In genomic region chr3:101779808-101780366, GRCh38 we compare ENCODE assay signal across 8 cellular contexts. TPM values are rescaled to one million over a fixed set of nuclear protein-coding genes. Genes with fewer than 3 reads are reported as not detected.
DNase-seq lines count a peak whose midpoint lies in the region; ATAC-seq and TF ChIP-seq lines count a peak whose summit lies in the region.

No MANE protein-coding gene starts in this region.

- 20 to 22% methylated on average over 7 to 9 of the region's 9 CpGs for WGBS in transverse colon (ENCODE audit: low coverage in 1 of 2), 2 donors

- intact Hi-C loops in transverse colon (cut with DNase I; ENCODE audit: low total_unique reads) (no loop called here), posterior cingulate gyrus (cut with DNase I) (loop anchor here (2.0 to 5.0 kb wide), 2 partner anchors 55 to 93 kb away; partner anchors contain the start of genes CEP97 and RPL24)

- no peaks in the 10 kb centered on the region for H3K9me3 ChIP-seq in HUES6 (ENCODE audit: control insufficient read depth, insufficient read depth, low read depth, low read length)
- H3K9me3 ChIP-seq in transverse colon: no peaks in the 10 kb centered on the region

- in situ Hi-C loops in transverse colon (cut with MboI; ENCODE audit: low pct_ligation_motif_present in 1 of 4, low pct_unique_long_range_greater_than_20kb in 1 of 4, low sequenced_read_pairs in 3 of 4): no loop called here

- no peak for TF ChIP-seq POLR2A in transverse colon (IDR thresholded peaks at IDR 0.05)

- peaks cover 18% of the 10 kb centered on the region for H3K36me3 ChIP-seq in HUES6 (ENCODE audit: control insufficient read depth, insufficient read depth, low read length)
- no peaks in the 10 kb centered on the region for H3K36me3 ChIP-seq in kidney epithelial cell (ENCODE audit: control insufficient read depth, insufficient read depth, low read length)
- H3K36me3 ChIP-seq in transverse colon: no peaks in the 10 kb centered on the region

- H3K4me3 ChIP-seq in GM12864 (ENCODE audit: low read depth, low read length) (peak overlapping the region; percentile 75), HUES6 (ENCODE audit: low read depth, low read length) (peak overlapping the region; percentile 78), kidney epithelial cell (ENCODE audit: low read depth, low read length) (peak overlapping the region; percentile 63), transverse colon (peak overlapping the region; percentile 51 to 83 (median 78))

- H3K27me3 ChIP-seq in HUES6 (ENCODE audit: control insufficient read depth, insufficient read depth, low read length) (peaks cover 9% of the 10 kb centered on the region; the same call in 1 of the 2 replicates), kidney epithelial cell (ENCODE audit: control insufficient read depth, insufficient read depth, low read length) (no peaks in the 10 kb centered on the region), transverse colon (no peaks in the 10 kb centered on the region)

- no peak for ATAC-seq in GM21576 (IDR thresholded peaks at IDR 0.05; ENCODE audit: unreplicated experiment)

- TF ChIP-seq EP300 in transverse colon (IDR thresholded peaks at IDR 0.05; ENCODE audit: low read depth): no peak

- DNase-seq in GM12864 (ENCODE audit: low read depth) (no peak), kidney epithelial cell (ENCODE audit: low read depth) (no peak), transverse colon (no peak), NCI-H2196 treated with DMSO at 0.1 percent for 48 hours (lab: John Stamatoyannopoulos, UW; ENCODE audit: unreplicated experiment) (no peak), posterior cingulate gyrus (no peak)

- peaks cover 25% of the 10 kb centered on the region for H3K4me1 ChIP-seq in HUES6 (ENCODE audit: control insufficient read depth, insufficient read depth, low read length)
- H3K4me1 ChIP-seq in transverse colon: peaks cover 0 to 28% (median 8%) of the 10 kb centered on the region in 4 donors

- H3K27ac ChIP-seq in HUES6 (ENCODE audit: low read depth, low read length): no peak overlapping the region
- peak overlapping the region; percentile 93 for H3K27ac ChIP-seq in angular gyrus (ENCODE audit: low read depth, low read length)
- H3K27ac ChIP-seq in transverse colon: peak overlapping the region; percentile 86 to 93 (median 88)

- H3K9ac ChIP-seq in HUES6 (ENCODE audit: low read length): peak overlapping the region; percentile 64

- TF ChIP-seq CTCF in GM12864 (IDR thresholded peaks at IDR 0.05; ENCODE audit: low read depth, low read length, missing control alignments) (no peak), kidney epithelial cell (IDR thresholded peaks at IDR 0.05; ENCODE audit: insufficient read depth, low read length, poor library complexity, severe bottlenecking) (no peak), transverse colon (IDR thresholded peaks at IDR 0.05) (no peak)

RNA-seq across cellular contexts. Expression of gene NXPE3, which starts 0.9 kb away (rescaled TPM):
- total RNA-seq in kidney epithelial cell (13.6 and 16.9 TPM in 2 replicates), transverse colon (1 to 10 TPM; 2.2 to 8.1 (median 2.9) TPM)

RNA-seq across cellular contexts. Expression of gene CEP97, which starts 55.5 kb away (rescaled TPM):
- total RNA-seq in kidney epithelial cell (7.5 and 9.7 TPM in 2 replicates), transverse colon (10 to 100 TPM in 1 of 4 donors, 1 to 10 TPM in 3; 1.1 to 22.1 (median 6.1) TPM)
